1 cellular context compared by ENCODE assay signal in the genomic region with DNA sequence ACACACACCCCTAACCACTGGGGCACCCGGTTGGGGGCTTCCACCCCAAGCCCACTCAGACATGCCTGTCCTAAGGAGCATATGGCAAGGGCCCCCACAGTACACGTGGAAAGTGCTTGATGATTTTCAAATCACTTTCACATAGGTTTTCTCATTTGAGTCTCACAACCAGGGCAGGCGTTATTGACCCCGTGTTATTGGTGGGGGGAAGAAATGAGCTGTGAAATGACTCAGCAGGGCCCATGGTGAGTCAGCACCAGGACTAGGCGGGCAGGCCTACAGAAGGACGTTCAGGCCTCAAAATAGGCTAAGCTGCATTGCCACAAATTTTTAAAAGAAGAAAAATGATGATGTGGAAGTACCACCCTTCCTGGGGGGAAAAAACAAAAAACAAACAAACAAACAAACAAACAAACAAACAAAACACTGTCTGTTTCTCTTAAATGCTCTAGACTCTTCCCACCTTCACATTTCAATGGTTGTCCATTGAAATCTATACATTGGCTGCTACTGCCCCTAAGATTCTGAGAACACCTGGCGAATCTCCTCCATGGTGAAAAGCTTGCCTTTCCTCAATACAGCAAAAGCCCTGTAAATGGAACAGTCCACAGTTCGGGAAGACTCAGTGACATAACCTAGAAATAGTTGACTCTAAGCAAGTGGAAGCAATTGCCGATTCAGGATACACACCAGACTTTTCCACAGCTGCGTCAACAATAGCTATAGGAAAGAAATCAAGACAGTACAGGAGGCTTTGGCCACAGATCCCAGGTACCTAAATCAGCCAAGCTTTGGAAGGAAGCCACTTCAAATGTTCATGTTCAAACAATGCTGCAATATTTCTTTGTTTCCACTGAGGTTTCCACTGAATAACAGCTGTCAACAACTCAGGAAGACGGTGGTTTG.
TF ChIP-seq lines count a peak whose summit lies in the region.

No MANE protein-coding gene starts in this region.

TF ChIP-seq in K562, 482 proteins besides CTCF, POLR2A, EP300 and RAD21 (continued from another document and continues in another):
- TF ChIP-seq NEUROD1 (IDR thresholded peaks at IDR 0.05; ENCODE audit: borderline replicate concordance, low read depth, low read length, partially characterized antibody): no peak
- no peak for TF ChIP-seq MTA1 (IDR thresholded peaks at IDR 0.05; ENCODE audit: borderline replicate concordance)
- TF ChIP-seq, protein P1, sequence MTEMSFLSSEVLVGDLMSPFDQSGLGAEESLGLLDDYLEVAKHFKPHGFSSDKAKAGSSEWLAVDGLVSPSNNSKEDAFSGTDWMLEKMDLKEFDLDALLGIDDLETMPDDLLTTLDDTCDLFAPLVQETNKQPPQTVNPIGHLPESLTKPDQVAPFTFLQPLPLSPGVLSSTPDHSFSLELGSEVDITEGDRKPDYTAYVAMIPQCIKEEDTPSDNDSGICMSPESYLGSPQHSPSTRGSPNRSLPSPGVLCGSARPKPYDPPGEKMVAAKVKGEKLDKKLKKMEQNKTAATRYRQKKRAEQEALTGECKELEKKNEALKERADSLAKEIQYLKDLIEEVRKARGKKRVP (CRISPR knock-in tag; IDR thresholded peaks at IDR 0.05): peak; percentile 77; the same call in 1 of the 2 replicates
- TF ChIP-seq, protein P2, sequence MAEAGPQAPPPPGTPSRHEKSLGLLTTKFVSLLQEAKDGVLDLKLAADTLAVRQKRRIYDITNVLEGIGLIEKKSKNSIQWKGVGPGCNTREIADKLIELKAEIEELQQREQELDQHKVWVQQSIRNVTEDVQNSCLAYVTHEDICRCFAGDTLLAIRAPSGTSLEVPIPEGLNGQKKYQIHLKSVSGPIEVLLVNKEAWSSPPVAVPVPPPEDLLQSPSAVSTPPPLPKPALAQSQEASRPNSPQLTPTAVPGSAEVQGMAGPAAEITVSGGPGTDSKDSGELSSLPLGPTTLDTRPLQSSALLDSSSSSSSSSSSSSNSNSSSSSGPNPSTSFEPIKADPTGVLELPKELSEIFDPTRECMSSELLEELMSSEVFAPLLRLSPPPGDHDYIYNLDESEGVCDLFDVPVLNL (CRISPR knock-in tag; IDR thresholded peaks at IDR 0.05; ENCODE audit: low read depth): no peak
- TF ChIP-seq, protein P3, sequence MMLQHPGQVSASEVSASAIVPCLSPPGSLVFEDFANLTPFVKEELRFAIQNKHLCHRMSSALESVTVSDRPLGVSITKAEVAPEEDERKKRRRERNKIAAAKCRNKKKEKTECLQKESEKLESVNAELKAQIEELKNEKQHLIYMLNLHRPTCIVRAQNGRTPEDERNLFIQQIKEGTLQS (IDR thresholded peaks at IDR 0.05): peak; percentile 86
- TF ChIP-seq, protein P3 (CRISPR knock-in tag; conservative IDR thresholded peaks at IDR 0.05): no peak
- TF ChIP-seq RBM34 (IDR thresholded peaks at IDR 0.05; ENCODE audit: borderline replicate concordance, insufficient read depth, low read length): no peak
- peak; percentile 85 for TF ChIP-seq ZNF41 (CRISPR knock-in tag; conservative IDR thresholded peaks at IDR 0.05)
- TF ChIP-seq, protein P4, sequence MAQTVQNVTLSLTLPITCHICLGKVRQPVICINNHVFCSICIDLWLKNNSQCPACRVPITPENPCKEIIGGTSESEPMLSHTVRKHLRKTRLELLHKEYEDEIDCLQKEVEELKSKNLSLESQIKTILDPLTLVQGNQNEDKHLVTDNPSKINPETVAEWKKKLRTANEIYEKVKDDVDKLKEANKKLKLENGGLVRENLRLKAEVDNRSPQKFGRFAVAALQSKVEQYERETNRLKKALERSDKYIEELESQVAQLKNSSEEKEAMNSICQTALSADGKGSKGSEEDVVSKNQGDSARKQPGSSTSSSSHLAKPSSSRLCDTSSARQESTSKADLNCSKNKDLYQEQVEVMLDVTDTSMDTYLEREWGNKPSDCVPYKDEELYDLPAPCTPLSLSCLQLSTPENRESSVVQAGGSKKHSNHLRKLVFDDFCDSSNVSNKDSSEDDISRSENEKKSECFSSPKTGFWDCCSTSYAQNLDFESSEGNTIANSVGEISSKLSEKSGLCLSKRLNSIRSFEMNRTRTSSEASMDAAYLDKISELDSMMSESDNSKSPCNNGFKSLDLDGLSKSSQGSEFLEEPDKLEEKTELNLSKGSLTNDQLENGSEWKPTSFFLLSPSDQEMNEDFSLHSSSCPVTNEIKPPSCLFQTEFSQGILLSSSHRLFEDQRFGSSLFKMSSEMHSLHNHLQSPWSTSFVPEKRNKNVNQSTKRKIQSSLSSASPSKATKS (CRISPR knock-in tag; IDR thresholded peaks at IDR 0.05): no peak
- TF ChIP-seq, protein P5, sequence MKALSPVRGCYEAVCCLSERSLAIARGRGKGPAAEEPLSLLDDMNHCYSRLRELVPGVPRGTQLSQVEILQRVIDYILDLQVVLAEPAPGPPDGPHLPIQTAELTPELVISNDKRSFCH (CRISPR knock-in tag; IDR thresholded peaks at IDR 0.05): no peak
- TF ChIP-seq, protein P5 (tag; IDR thresholded peaks at IDR 0.05): peak; percentile 24; the same call in 1 of the 2 replicates
- TF ChIP-seq, protein P6, sequence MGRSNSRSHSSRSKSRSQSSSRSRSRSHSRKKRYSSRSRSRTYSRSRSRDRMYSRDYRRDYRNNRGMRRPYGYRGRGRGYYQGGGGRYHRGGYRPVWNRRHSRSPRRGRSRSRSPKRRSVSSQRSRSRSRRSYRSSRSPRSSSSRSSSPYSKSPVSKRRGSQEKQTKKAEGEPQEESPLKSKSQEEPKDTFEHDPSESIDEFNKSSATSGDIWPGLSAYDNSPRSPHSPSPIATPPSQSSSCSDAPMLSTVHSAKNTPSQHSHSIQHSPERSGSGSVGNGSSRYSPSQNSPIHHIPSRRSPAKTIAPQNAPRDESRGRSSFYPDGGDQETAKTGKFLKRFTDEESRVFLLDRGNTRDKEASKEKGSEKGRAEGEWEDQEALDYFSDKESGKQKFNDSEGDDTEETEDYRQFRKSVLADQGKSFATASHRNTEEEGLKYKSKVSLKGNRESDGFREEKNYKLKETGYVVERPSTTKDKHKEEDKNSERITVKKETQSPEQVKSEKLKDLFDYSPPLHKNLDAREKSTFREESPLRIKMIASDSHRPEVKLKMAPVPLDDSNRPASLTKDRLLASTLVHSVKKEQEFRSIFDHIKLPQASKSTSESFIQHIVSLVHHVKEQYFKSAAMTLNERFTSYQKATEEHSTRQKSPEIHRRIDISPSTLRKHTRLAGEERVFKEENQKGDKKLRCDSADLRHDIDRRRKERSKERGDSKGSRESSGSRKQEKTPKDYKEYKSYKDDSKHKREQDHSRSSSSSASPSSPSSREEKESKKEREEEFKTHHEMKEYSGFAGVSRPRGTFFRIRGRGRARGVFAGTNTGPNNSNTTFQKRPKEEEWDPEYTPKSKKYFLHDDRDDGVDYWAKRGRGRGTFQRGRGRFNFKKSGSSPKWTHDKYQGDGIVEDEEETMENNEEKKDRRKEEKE (IDR thresholded peaks at IDR 0.05; ENCODE audit: borderline replicate concordance in 1 of 2, control insufficient read depth in 1 of 2, low read depth in 2 of 2, low read length in 1 of 2): no peak
- peak; percentile 88; the same call in 1 of the 2 replicates for TF ChIP-seq ZKSCAN8 (CRISPR knock-in tag; IDR thresholded peaks at IDR 0.05)
- TF ChIP-seq, protein P7, sequence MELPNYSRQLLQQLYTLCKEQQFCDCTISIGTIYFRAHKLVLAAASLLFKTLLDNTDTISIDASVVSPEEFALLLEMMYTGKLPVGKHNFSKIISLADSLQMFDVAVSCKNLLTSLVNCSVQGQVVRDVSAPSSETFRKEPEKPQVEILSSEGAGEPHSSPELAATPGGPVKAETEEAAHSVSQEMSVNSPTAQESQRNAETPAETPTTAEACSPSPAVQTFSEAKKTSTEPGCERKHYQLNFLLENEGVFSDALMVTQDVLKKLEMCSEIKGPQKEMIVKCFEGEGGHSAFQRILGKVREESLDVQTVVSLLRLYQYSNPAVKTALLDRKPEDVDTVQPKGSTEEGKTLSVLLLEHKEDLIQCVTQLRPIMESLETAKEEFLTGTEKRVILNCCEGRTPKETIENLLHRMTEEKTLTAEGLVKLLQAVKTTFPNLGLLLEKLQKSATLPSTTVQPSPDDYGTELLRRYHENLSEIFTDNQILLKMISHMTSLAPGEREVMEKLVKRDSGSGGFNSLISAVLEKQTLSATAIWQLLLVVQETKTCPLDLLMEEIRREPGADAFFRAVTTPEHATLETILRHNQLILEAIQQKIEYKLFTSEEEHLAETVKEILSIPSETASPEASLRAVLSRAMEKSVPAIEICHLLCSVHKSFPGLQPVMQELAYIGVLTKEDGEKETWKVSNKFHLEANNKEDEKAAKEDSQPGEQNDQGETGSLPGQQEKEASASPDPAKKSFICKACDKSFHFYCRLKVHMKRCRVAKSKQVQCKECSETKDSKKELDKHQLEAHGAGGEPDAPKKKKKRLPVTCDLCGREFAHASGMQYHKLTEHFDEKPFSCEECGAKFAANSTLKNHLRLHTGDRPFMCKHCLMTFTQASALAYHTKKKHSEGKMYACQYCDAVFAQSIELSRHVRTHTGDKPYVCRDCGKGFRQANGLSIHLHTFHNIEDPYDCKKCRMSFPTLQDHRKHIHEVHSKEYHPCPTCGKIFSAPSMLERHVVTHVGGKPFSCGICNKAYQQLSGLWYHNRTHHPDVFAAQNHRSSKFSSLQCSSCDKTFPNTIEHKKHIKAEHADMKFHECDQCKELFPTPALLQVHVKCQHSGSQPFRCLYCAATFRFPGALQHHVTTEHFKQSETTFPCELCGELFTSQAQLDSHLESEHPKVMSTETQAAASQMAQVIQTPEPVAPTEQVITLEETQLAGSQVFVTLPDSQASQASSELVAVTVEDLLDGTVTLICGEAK (IDR thresholded peaks at IDR 0.05): no peak
- TF ChIP-seq, protein P7 (CRISPR knock-in tag; IDR thresholded peaks at IDR 0.05): no peak
- peak in 1 of 2 experiments; percentile 70; a peak in 2 of 4 replicates for TF ChIP-seq RCOR1 (IDR thresholded peaks at IDR 0.05; ENCODE audit: borderline replicate concordance in 1 of 2, low read depth in 2 of 2, low read length in 2 of 2)
- TF ChIP-seq OTX1 (CRISPR knock-in tag; IDR thresholded peaks at IDR 0.05): 0 out of 2 replicates have a peak, but pooled peaks have one; percentile 34
- 0 out of 2 replicates have a peak, but pooled peaks have one; percentile 26 for TF ChIP-seq NR2C1 (IDR thresholded peaks at IDR 0.05)
- peak; percentile 83 for TF ChIP-seq NR2C1 (tag; IDR thresholded peaks at IDR 0.05)
- TF ChIP-seq, protein P8, sequence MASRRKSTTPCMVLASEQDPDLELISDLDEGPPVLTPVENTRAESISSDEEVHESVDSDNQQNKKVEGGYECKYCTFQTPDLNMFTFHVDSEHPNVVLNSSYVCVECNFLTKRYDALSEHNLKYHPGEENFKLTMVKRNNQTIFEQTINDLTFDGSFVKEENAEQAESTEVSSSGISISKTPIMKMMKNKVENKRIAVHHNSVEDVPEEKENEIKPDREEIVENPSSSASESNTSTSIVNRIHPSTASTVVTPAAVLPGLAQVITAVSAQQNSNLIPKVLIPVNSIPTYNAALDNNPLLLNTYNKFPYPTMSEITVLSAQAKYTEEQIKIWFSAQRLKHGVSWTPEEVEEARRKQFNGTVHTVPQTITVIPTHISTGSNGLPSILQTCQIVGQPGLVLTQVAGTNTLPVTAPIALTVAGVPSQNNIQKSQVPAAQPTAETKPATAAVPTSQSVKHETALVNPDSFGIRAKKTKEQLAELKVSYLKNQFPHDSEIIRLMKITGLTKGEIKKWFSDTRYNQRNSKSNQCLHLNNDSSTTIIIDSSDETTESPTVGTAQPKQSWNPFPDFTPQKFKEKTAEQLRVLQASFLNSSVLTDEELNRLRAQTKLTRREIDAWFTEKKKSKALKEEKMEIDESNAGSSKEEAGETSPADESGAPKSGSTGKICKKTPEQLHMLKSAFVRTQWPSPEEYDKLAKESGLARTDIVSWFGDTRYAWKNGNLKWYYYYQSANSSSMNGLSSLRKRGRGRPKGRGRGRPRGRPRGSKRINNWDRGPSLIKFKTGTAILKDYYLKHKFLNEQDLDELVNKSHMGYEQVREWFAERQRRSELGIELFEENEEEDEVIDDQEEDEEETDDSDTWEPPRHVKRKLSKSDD (conservative IDR thresholded peaks at IDR 0.05; ENCODE audit: low read length): no peak
- 0 out of 2 replicates have a peak, but pooled peaks have one; percentile 16 for TF ChIP-seq NR4A1 (CRISPR knock-in tag; IDR thresholded peaks at IDR 0.05)
- TF ChIP-seq NR4A1 (tag; IDR thresholded peaks at IDR 0.05): peak; percentile 87; the same call in 1 of the 2 replicates
- peak; percentile 63 for TF ChIP-seq JUN (IDR thresholded peaks at IDR 0.05; ENCODE audit: borderline replicate concordance, low read depth, low read length)
- 0 out of 2 replicates have a peak, but pooled peaks have one; percentile 48 for TF ChIP-seq JUN (CRISPR knock-in tag; IDR thresholded peaks at IDR 0.05; ENCODE audit: borderline replicate concordance)
- TF ChIP-seq CBX1 (IDR thresholded peaks at IDR 0.05; ENCODE audit: low read depth): no peak
- TF ChIP-seq, protein P9, sequence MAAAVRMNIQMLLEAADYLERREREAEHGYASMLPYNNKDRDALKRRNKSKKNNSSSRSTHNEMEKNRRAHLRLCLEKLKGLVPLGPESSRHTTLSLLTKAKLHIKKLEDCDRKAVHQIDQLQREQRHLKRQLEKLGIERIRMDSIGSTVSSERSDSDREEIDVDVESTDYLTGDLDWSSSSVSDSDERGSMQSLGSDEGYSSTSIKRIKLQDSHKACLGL (CRISPR knock-in tag; IDR thresholded peaks at IDR 0.05; ENCODE audit: borderline replicate concordance, poor library complexity, severe bottlenecking): no peak
- 0 out of 2 replicates have a peak, but pooled peaks have one; percentile 6 for TF ChIP-seq CBFA2T3 (IDR thresholded peaks at IDR 0.05)
- TF ChIP-seq ZBTB17 (CRISPR knock-in tag; IDR thresholded peaks at IDR 0.05): peak; percentile 73
